ENCODE assay signal across 22 cellular contexts in the genomic region with DNA sequence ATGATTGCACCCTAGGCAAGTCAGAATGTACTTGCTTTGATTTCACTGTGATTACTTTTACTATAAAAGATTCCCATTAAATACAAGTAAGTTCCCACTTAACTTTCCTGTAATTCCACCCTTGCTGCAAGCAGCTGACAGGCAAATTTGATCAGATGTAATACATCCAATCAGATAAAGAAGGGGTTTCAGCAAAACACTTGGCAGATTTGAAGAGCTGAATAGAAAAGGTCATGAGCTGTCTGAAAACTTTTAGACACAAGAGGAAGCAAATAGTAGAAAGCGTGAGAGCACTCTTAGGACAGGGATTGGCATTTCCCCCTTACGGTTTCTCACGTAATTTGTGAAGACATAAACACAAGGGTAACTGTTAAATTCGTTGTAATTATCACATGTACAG. TPM values are rescaled to one million over a fixed set of nuclear protein-coding genes. Genes with fewer than 3 reads are reported as not detected.
DNase-seq lines count a peak whose midpoint lies in the region; ATAC-seq and TF ChIP-seq lines count a peak whose summit lies in the region.
"Had no signal": no experiment of that assay in that cellular context is flagged by ENCODE, and none has a peak within 500 bp of the region (broad histone marks: within the 10 kb centered on the region; RNA-seq: fewer than 3 reads in every experiment).

No MANE protein-coding gene starts in this region.

- H3K36me3 ChIP-seq in lung (ENCODE audit: control insufficient read depth in 2 of 2, insufficient read depth in 2 of 2, low read length in 2 of 2) (no peaks in the 10 kb centered on the region), prostate gland (no peaks in the 10 kb centered on the region)
- no peaks in the 10 kb centered on the region for H3K36me3 ChIP-seq in effector memory CD4-positive, alpha-beta T cell (ENCODE audit: control insufficient read depth, insufficient read depth, low read length)

- no peaks in the 10 kb centered on the region for H3K9me3 ChIP-seq in lung (ENCODE audit: control insufficient read depth in 2 of 2, insufficient read depth in 1 of 2, low read length in 1 of 2)
- no peaks in the 10 kb centered on the region for H3K9me3 ChIP-seq in prostate gland
- no peaks in the 10 kb centered on the region for H3K9me3 ChIP-seq in effector memory CD4-positive, alpha-beta T cell (ENCODE audit: control insufficient read depth, low read length)
- H3K9me3 ChIP-seq: A549, SK-N-SH had no signal

- intact Hi-C loops in prostate gland (cut with DNase I), result no loop called here

- ATAC-seq in lung (ENCODE audit: insufficient read depth, low FRiP score) (peak; percentile 62), GM19023 (IDR thresholded peaks at IDR 0.05; ENCODE audit: unreplicated experiment) (no peak)
- ATAC-seq: A549, K562, Panc1 had no signal

- H3K4me1 ChIP-seq in lung (ENCODE audit: control insufficient read depth in 2 of 2, insufficient read depth in 2 of 2, low read length in 2 of 2) (no peaks in the 10 kb centered on the region), prostate gland (replicated peaks) (no peaks in the 10 kb centered on the region)
- no peaks in the 10 kb centered on the region for H3K4me1 ChIP-seq in effector memory CD4-positive, alpha-beta T cell (ENCODE audit: control insufficient read depth, insufficient read depth, low read length, poor library complexity, severe bottlenecking)

- H3K27ac ChIP-seq in lung (ENCODE audit: low read depth in 1 of 2, low read length in 1 of 2) (no peak overlapping the region), prostate gland (no peak overlapping the region)
- no peak overlapping the region for H3K27ac ChIP-seq in effector memory CD4-positive, alpha-beta T cell (ENCODE audit: insufficient read depth, low read length, poor library complexity, severe bottlenecking)
- H3K27ac ChIP-seq: A549 had no signal

- no peak overlapping the region for H3K4me3 ChIP-seq in lung
- no peak overlapping the region for H3K4me3 ChIP-seq in prostate gland
- H3K4me3 ChIP-seq in effector memory CD4-positive, alpha-beta T cell (ENCODE audit: insufficient read depth, low read depth, low read length, poor library complexity, severe bottlenecking), result no peak overlapping the region
- H3K4me3 ChIP-seq: A549, K562 had no signal

- WGBS in lung, 2 donors, result 64 to 73% methylated on average over 4 of the region's 4 CpGs
- WGBS in prostate gland, result 31% methylated on average over 4 of the region's 4 CpGs

- TF ChIP-seq POLR2A in prostate gland (IDR thresholded peaks at IDR 0.05), result no peak

- DNase-seq in NOMO-1 treated with DMSO at 0.1 percent for 48 hours (lab: John Stamatoyannopoulos, UW; ENCODE audit: unreplicated experiment) (peak; percentile 24), foreskin melanocyte (peak; percentile 44), lung (ENCODE audit: low spot score) (no peak), prostate gland (ENCODE audit: low spot score) (peak; percentile 19), NCI-H510A treated with DMSO at 0.1 percent for 48 hours (lab: John Stamatoyannopoulos, UW) (no peak)
- DNase-seq in stimulated activated CD4-positive, alpha-beta T cell treated with anti-CD3 and anti-CD28 coated beads, Interleukin-2, amount 100 ng/mL, for 48 hours, result no peak
- no peak for DNase-seq in effector memory CD4-positive, alpha-beta T cell
- DNase-seq: DMS53, GDM1, MM.1S, NCI-H1048, NCI-H1417 treated with DMSO at 0.1 percent for 48 hours, NCI-H1930, NCI-H345, NCI-H524 treated with DMSO at 0.1 percent for 48 hours, SIG-M5, SK-N-SH had no signal

- no peak for TF ChIP-seq CTCF in lung (IDR thresholded peaks at IDR 0.05; ENCODE audit: control extremely low read depth, extremely low read depth)
- no peak for TF ChIP-seq CTCF in prostate gland (IDR thresholded peaks at IDR 0.05)

- H3K27me3 ChIP-seq in lung (ENCODE audit: control insufficient read depth, insufficient read depth) (no peaks in the 10 kb centered on the region), prostate gland (replicated peaks; ENCODE audit: insufficient read depth) (no peaks in the 10 kb centered on the region)
- no peaks in the 10 kb centered on the region for H3K27me3 ChIP-seq in effector memory CD4-positive, alpha-beta T cell (replicated peaks; ENCODE audit: control insufficient read depth, insufficient read depth, low read length, poor library complexity, severe bottlenecking)

RNA-seq across cellular contexts. Expression of gene HSD17B13, which starts 22.8 kb away (rescaled TPM):
- 1 to 10 TPM in 1 of 2 donors, under 1 TPM in 1; 0.34 to 1.0 TPM for total RNA-seq in lung
- polyA plus RNA-seq in lung, result 1 to 10 TPM in 1 of 2 donors, under 1 TPM in 1; 0.15 to 3.1 TPM
- total RNA-seq in prostate gland, result 1 to 10 TPM; 1.7 to 8.3 TPM
- total RNA-seq: LHCN-M2 had no signal

Comparison
In these comparisons a context has a peak if more than half of its experiments do, and no peak if none do; other contexts are left out.
1. DNase-seq: peak in NOMO-1 treated with DMSO at 0.1 percent for 48 hours (single experiment), foreskin melanocyte (single experiment) and prostate gland (single experiment); none in lung (single experiment), stimulated activated CD4-positive, alpha-beta T cell treated with anti-CD3 and anti-CD28 coated beads, Interleukin-2, amount 100 ng/mL, for 48 hours (0 of 2), effector memory CD4-positive, alpha-beta T cell (0 of 3) and NCI-H510A treated with DMSO at 0.1 percent for 48 hours (single experiment).